In genomic region chr11:128802358-128802981, GRCh38 we compare ENCODE assay signal across 8 cellular contexts.
DNase-seq lines count a peak whose midpoint lies in the region; ATAC-seq, FAIRE-seq and TF ChIP-seq lines count a peak whose summit lies in the region.

No MANE protein-coding gene starts in this region.

- H3K27me3 Mint-ChIP-seq in activated T-cell treated with anti-CD3 and anti-CD28 coated beads, Interleukin-2, amount 50 U/mL, for 72 hours (ENCODE audit: low read depth) = no peaks in the 10 kb centered on the region

- H3K27ac ChIP-seq in A549 = no peak overlapping the region
- H3K27ac ChIP-seq in OCI-LY7 (ENCODE audit: low read depth, low read length, poor library complexity, severe bottlenecking) = no peak overlapping the region
- peak overlapping the region in 1 of 4 donors; percentile 6 for H3K27ac ChIP-seq in upper lobe of left lung
- H3K27ac ChIP-seq in coronary artery = no peak overlapping the region

- no TSS peak for BruUV-seq in OCI-LY7 (replicated peaks; lab: Mats Ljungman, UMichigan)

- H3K4me3 Mint-ChIP-seq in activated T-cell treated with anti-CD3 and anti-CD28 coated beads, Interleukin-2, amount 50 U/mL, for 72 hours = no peak overlapping the region

- POLR2A ChIA-PET in A549 (lab: Yijun Ruan, JAX) = no interaction called here
- POLR2A ChIA-PET in OCI-LY7 (lab: Charles Lee) = no interaction called here

- H3K36me3 Mint-ChIP-seq in activated T-cell treated with anti-CD3 and anti-CD28 coated beads, Interleukin-2, amount 50 U/mL, for 72 hours (ENCODE audit: insufficient read depth in 2 of 2) = peaks cover 2 to 4% of the 10 kb centered on the region in 2 donors

- no peak; the same call in 2 of the 3 replicates for TF ChIP-seq CTCF in A549 (IDR thresholded peaks at IDR 0.05)
- peak; percentile 20; the same call in 1 of the 3 replicates for TF ChIP-seq CTCF in GM12872 (IDR thresholded peaks at IDR 0.05; ENCODE audit: insufficient read depth, low read depth, low read length)
- peak; percentile 56 for TF ChIP-seq CTCF in OCI-LY7 (conservative IDR thresholded peaks at IDR 0.05; ENCODE audit: low read length)
- peak in 2 of 6 experiments; percentile 15 to 19 for TF ChIP-seq CTCF in upper lobe of left lung (IDR thresholded peaks at IDR 0.05)
- no peak for TF ChIP-seq CTCF in coronary artery (IDR thresholded peaks at IDR 0.05)

- H3K27me3 ChIP-seq in upper lobe of left lung = no peaks in the 10 kb centered on the region

- no peaks in the 10 kb centered on the region for H4K20me1 ChIP-seq in OCI-LY7 (ENCODE audit: insufficient read depth, low read length)

- TF ChIP-seq RAD21 in A549 (conservative IDR thresholded peaks at IDR 0.05 in 1 of 2, IDR thresholded peaks at IDR 0.05 in 1 of 2) = peak in 1 of 2 experiments; percentile 28; a peak in 2 of 5 replicates

- no peaks in the 10 kb centered on the region for H3K4me1 ChIP-seq in A549
- H3K4me1 ChIP-seq in OCI-LY7 (ENCODE audit: insufficient read depth, low read length, poor library complexity, severe bottlenecking) = no peaks in the 10 kb centered on the region
- peaks cover 0 to 12% (median 6%) of the 10 kb centered on the region in 4 donors for H3K4me1 ChIP-seq in upper lobe of left lung

- WGBS in A549 (ENCODE audit: missing lambda C conversion rate) = 47% methylated on average over 4 of the region's 4 CpGs
- whole genome bisulfite sequencing in upper lobe of left lung, 2 donors = 63 to 82% methylated on average over 4 of the region's 4 CpGs

- intact Hi-C loops in OCI-LY7 (cut with micrococcal nuclease; ENCODE audit: unreplicated experiment) (no loop called here), left colon (cut with DNase I, micrococcal nuclease) (no loop called here)

- no peak overlapping the region for H3K4me2 ChIP-seq in A549
- H3K4me2 ChIP-seq in OCI-LY7 (ENCODE audit: low read length) = no peak overlapping the region

- H3K4me1 Mint-ChIP-seq in activated T-cell treated with anti-CD3 and anti-CD28 coated beads, Interleukin-2, amount 50 U/mL, for 72 hours (ENCODE audit: low read depth) = peaks cover 6% of the 10 kb centered on the region

- CTCF ChIA-PET in A549 (lab: Yijun Ruan, JAX) = interaction anchor here (0.9 to 1.5 kb wide), 11 partner anchors 10 to 644 kb away, joined by 3 to 8 read pairs (median 4); no protein-coding TSS in a partner anchor
- CTCF ChIA-PET in OCI-LY7 (lab: Charles Lee; ENCODE audit: unreplicated experiment) = no interaction called here

- H3K4me3 ChIP-seq in A549 (no peak overlapping the region), OCI-LY7 (ENCODE audit: low read depth, low read length, poor library complexity, severe bottlenecking) (no peak overlapping the region), upper lobe of left lung (no peak overlapping the region), coronary artery (no peak overlapping the region)

- no peak overlapping the region for H2AFZ ChIP-seq in OCI-LY7 (ENCODE audit: low read length)

- no peaks in the 10 kb centered on the region for H3K9me3 Mint-ChIP-seq in activated T-cell treated with anti-CD3 and anti-CD28 coated beads, Interleukin-2, amount 50 U/mL, for 72 hours

- no peaks in the 10 kb centered on the region for H3K9me3 ChIP-seq in A549
- H3K9me3 ChIP-seq in OCI-LY7 (ENCODE audit: low read length) = no peaks in the 10 kb centered on the region
- no peaks in the 10 kb centered on the region for H3K9me3 ChIP-seq in upper lobe of left lung

- H3K9me2 ChIP-seq in OCI-LY7 (ENCODE audit: insufficient read depth, low read length) = no peaks in the 10 kb centered on the region

- no peaks in the 10 kb centered on the region for H3K79me2 ChIP-seq in OCI-LY7 (ENCODE audit: insufficient read depth, low read depth, low read length)

- no peak overlapping the region for H3K27ac Mint-ChIP-seq in activated T-cell treated with anti-CD3 and anti-CD28 coated beads, Interleukin-2, amount 50 U/mL, for 72 hours

- DNase-seq in A549 (ENCODE audit: low read depth in 1 of 2, low spot score in 1 of 2) = peak; percentile 15 to 43
- peak; percentile 5 for DNase-seq in OCI-LY7 (ENCODE audit: low spot score)
- peak; percentile 40 for DNase-seq in foreskin melanocyte
- DNase-seq in upper lobe of left lung = no peak
- no peak for DNase-seq in coronary artery (ENCODE audit: low spot score)
- no peak for DNase-seq in left colon
- DNase-seq in activated T-cell treated with anti-CD3 and anti-CD28 coated beads, Interleukin-2, amount 50 U/mL, for 72 hours = no peak

- no peak for TF ChIP-seq EP300 in A549 (IDR thresholded peaks at IDR 0.05)
- no peak for TF ChIP-seq EP300 in upper lobe of left lung (IDR thresholded peaks at IDR 0.05)

- no peak for FAIRE-seq in A549 (lab: Jason Lieb, UNC)

- H3K36me3 ChIP-seq in OCI-LY7 (ENCODE audit: insufficient read depth, low read length) (peaks cover 60% of the 10 kb centered on the region), upper lobe of left lung (peaks cover 0 to 71% (median 9%) of the 10 kb centered on the region in 4 donors)

- ATAC-seq in A549 (peak; percentile 64 to 87; a peak in 4 of 6 replicates), upper lobe of left lung (ENCODE audit: low FRiP score in 2 of 2) (peak; percentile 28 to 40), left colon (no peak)
- no peak for ATAC-seq in activated T-cell treated with anti-CD3 and anti-CD28 coated beads, Interleukin-2, amount 50 U/mL, for 72 hours (replicated peaks in 1 of 2)

- no peak for TF ChIP-seq POLR2A in A549 (IDR thresholded peaks at IDR 0.05; ENCODE audit: low read length)
- no peak for TF ChIP-seq POLR2A in upper lobe of left lung (IDR thresholded peaks at IDR 0.05)

TF ChIP-seq in A549, 52 proteins besides CTCF, POLR2A, EP300 and RAD21:
- TF ChIP-seq EHMT2 (IDR thresholded peaks at IDR 0.05; ENCODE audit: low read depth) = no peak
- TF ChIP-seq NPAS2 (CRISPR knock-in tag; IDR thresholded peaks at IDR 0.05; ENCODE audit: borderline replicate concordance) = no peak
- no peak for TF ChIP-seq ATOH8 (CRISPR knock-in tag; IDR thresholded peaks at IDR 0.05; ENCODE audit: low read depth)
- TF ChIP-seq CEBPB (IDR thresholded peaks at IDR 0.05) = no peak
- peak; percentile 22; the same call in 1 of the 3 replicates for TF ChIP-seq SMC3 (IDR thresholded peaks at IDR 0.05)
- TF ChIP-seq SREBF2 (IDR thresholded peaks at IDR 0.05) = no peak

Comparison
In these comparisons a context has a peak if more than half of its experiments do, and no peak if none do; other contexts are left out.
1. ATAC-seq: peak in A549 (2 of 2) and upper lobe of left lung (2 of 2); none in left colon (single experiment) and activated T-cell treated with anti-CD3 and anti-CD28 coated beads, Interleukin-2, amount 50 U/mL, for 72 hours (0 of 2).
2. DNase-seq: peak in A549 (2 of 2), OCI-LY7 (single experiment) and foreskin melanocyte (single experiment); none in upper lobe of left lung (0 of 2), coronary artery (single experiment), left colon (0 of 2) and activated T-cell treated with anti-CD3 and anti-CD28 coated beads, Interleukin-2, amount 50 U/mL, for 72 hours (0 of 2).
3. CTCF ChIP-seq: peak in GM12872 (single experiment) and OCI-LY7 (single experiment); none in A549 (single experiment) and coronary artery (single experiment).